Comparison of ENCODE assay signal across 8 cellular contexts in the genomic region with DNA sequence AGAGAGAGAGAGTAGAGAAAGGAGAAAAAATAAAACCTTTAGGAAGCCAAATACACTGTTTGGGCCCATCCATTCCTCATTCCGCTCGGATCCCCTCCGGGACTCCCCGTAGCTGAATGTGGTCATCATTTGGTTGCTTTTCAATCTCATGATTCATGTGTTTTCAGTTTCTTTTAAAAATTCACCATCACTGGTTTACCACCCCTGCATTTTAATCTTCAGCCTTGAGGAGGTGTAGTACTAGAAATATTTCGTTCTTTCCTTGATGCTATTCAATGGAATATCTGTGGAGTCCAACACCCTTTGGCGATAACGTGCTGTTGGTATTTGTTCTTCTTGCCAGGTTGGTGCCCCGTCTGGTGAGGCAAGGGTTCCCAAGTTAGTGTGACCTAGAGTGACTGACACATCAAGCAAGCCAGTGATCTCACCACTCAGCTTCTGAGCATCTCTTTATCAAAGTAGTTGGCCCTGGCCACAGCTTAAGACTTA.
DNase-seq lines count a peak whose midpoint lies in the region; ATAC-seq lines count a peak whose summit lies in the region.

No MANE protein-coding gene starts in this region.

- H3K9me3 Mint-ChIP-seq in activated naive CD4-positive, alpha-beta T cell treated with anti-CD3 and anti-CD28 coated beads, Interleukin-2, amount 50 U/mL, for 24 hours, result no peaks in the 10 kb centered on the region

- DNase-seq in Right ventricle myocardium inferior (ENCODE audit: missing footprints), result no peak
- no peak for DNase-seq in cardiac septum (ENCODE audit: low spot score)
- DNase-seq in skeletal muscle cell (ENCODE audit: low read depth), result peak; percentile 16
- no peak for DNase-seq in NCI-H146 (lab: John Stamatoyannopoulos, UW)
- DNase-seq in glomerular visceral epithelial cell (ENCODE audit: extremely low spot score), result no peak
- no peak for DNase-seq in NCI-H1930 (lab: John Stamatoyannopoulos, UW)

- peaks cover 9% of the 10 kb centered on the region for H3K36me3 Mint-ChIP-seq in activated naive CD4-positive, alpha-beta T cell treated with anti-CD3 and anti-CD28 coated beads, Interleukin-2, amount 50 U/mL, for 24 hours

- peak overlapping the region; percentile 83 for H3K4me3 Mint-ChIP-seq in activated naive CD4-positive, alpha-beta T cell treated with anti-CD3 and anti-CD28 coated beads, Interleukin-2, amount 50 U/mL, for 24 hours

- H3K27ac Mint-ChIP-seq in activated naive CD4-positive, alpha-beta T cell treated with anti-CD3 and anti-CD28 coated beads, Interleukin-2, amount 50 U/mL, for 24 hours, result peak overlapping the region; percentile 99

- intact Hi-C loops in Right ventricle myocardium inferior (cut with DNase I) (no loop called here), cardiac septum (cut with DNase I) (no loop called here)

- peaks cover 60% of the 10 kb centered on the region for H3K4me1 Mint-ChIP-seq in activated naive CD4-positive, alpha-beta T cell treated with anti-CD3 and anti-CD28 coated beads, Interleukin-2, amount 50 U/mL, for 24 hours

- no peaks in the 10 kb centered on the region for H3K27me3 Mint-ChIP-seq in activated naive CD4-positive, alpha-beta T cell treated with anti-CD3 and anti-CD28 coated beads, Interleukin-2, amount 50 U/mL, for 24 hours

- no peak overlapping the region for H3K4me3 ChIP-seq in skeletal muscle cell (ENCODE audit: low read depth, low read length)

- ATAC-seq in Right ventricle myocardium inferior (peak; percentile 39), HG03442 (IDR thresholded peaks at IDR 0.05; ENCODE audit: unreplicated experiment) (peak; percentile 38)
